In the genomic region with DNA sequence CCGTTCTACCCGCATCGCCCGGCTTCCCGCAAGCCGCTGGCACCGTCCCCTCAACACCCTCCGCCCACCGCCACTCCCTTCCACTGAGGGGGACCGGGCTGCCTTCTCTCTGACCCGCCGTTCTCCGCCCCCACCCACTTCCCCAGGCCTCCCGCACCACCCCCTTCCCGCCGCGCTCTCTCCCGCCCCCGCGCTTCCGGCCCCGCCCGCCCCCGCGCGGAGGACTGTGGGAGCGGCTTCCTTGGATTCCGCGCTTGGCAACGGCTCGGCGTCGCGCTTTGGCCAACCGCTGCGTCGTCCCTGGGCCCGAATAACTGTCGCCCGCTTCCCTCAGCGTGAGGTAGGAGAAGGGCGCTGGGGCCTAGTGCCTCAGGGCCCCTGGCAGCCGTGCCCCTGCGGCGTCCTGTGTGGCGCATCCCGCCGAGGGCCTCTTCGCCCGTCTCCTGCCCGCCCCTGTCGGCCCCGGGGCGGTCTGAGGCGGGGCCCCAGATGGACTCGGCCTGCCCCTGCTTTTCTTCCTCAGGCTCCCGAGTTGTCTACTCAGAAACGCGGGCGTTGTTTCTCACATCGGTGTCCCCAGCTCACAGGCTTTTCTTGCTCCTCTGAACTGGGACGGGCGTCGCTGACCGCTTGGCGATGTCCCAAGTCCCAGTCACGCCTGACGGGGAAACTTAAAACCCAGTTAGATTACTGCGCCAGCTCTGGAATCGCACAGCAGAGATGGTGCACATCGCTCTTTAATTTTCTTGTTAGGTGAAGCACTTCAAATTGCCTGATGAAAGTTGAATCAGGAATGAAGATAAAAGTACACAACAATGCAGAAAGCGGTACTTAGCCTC, we compare ENCODE assay signal across 1 cellular context.
TF ChIP-seq lines count a peak whose summit lies in the region.

A gene with protein sequence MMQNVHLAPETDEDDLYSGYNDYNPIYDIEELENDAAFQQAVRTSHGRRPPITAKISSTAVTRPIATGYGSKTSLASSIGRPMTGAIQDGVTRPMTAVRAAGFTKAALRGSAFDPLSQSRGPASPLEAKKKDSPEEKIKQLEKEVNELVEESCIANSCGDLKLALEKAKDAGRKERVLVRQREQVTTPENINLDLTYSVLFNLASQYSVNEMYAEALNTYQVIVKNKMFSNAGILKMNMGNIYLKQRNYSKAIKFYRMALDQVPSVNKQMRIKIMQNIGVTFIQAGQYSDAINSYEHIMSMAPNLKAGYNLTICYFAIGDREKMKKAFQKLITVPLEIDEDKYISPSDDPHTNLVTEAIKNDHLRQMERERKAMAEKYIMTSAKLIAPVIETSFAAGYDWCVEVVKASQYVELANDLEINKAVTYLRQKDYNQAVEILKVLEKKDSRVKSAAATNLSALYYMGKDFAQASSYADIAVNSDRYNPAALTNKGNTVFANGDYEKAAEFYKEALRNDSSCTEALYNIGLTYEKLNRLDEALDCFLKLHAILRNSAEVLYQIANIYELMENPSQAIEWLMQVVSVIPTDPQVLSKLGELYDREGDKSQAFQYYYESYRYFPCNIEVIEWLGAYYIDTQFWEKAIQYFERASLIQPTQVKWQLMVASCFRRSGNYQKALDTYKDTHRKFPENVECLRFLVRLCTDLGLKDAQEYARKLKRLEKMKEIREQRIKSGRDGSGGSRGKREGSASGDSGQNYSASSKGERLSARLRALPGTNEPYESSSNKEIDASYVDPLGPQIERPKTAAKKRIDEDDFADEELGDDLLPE (plus strand): TSS at position 241 of the 839 bp plus-strand sequence. CDS start 7,229 bp downstream, outside the sequence.

TF ChIP-seq in HEK293, 187 proteins besides CTCF, POLR2A, EP300 and RAD21 (continued from another document and continues in another):
- TF ChIP-seq, protein P1, sequence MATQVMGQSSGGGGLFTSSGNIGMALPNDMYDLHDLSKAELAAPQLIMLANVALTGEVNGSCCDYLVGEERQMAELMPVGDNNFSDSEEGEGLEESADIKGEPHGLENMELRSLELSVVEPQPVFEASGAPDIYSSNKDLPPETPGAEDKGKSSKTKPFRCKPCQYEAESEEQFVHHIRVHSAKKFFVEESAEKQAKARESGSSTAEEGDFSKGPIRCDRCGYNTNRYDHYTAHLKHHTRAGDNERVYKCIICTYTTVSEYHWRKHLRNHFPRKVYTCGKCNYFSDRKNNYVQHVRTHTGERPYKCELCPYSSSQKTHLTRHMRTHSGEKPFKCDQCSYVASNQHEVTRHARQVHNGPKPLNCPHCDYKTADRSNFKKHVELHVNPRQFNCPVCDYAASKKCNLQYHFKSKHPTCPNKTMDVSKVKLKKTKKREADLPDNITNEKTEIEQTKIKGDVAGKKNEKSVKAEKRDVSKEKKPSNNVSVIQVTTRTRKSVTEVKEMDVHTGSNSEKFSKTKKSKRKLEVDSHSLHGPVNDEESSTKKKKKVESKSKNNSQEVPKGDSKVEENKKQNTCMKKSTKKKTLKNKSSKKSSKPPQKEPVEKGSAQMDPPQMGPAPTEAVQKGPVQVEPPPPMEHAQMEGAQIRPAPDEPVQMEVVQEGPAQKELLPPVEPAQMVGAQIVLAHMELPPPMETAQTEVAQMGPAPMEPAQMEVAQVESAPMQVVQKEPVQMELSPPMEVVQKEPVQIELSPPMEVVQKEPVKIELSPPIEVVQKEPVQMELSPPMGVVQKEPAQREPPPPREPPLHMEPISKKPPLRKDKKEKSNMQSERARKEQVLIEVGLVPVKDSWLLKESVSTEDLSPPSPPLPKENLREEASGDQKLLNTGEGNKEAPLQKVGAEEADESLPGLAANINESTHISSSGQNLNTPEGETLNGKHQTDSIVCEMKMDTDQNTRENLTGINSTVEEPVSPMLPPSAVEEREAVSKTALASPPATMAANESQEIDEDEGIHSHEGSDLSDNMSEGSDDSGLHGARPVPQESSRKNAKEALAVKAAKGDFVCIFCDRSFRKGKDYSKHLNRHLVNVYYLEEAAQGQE (tag by site-specific recombination; IDR thresholded peaks at IDR 0.05): no peak
- TF ChIP-seq ZNF747 (tag by site-specific recombination; IDR thresholded peaks at IDR 0.05) (no peak), ZNF548 (tag by site-specific recombination; IDR thresholded peaks at IDR 0.05) (no peak), ZSCAN30 (tag by site-specific recombination; IDR thresholded peaks at IDR 0.05) (no peak), IKZF3 (tag by site-specific recombination; IDR thresholded peaks at IDR 0.05) (peak; percentile 62; the same call in 1 of the 2 replicates), BCL11A (tag by site-specific recombination; IDR thresholded peaks at IDR 0.05; ENCODE audit: low read depth) (0 out of 2 replicates have a peak, but pooled peaks have one; percentile 22), ZNF24 (tag by site-specific recombination; IDR thresholded peaks at IDR 0.05) (peak; percentile 46; the same call in 1 of the 2 replicates), WT1 (tag by site-specific recombination; IDR thresholded peaks at IDR 0.05) (no peak), ZNF23 (tag by site-specific recombination; IDR thresholded peaks at IDR 0.05; ENCODE audit: borderline replicate concordance) (no peak), ZNF311 (tag by site-specific recombination; IDR thresholded peaks at IDR 0.05; ENCODE audit: borderline replicate concordance) (no peak), ZIC2 (tag by site-specific recombination; IDR thresholded peaks at IDR 0.05) (peak; percentile 98), ZNF549 (tag by site-specific recombination; IDR thresholded peaks at IDR 0.05) (no peak), ZNF501 (tag by site-specific recombination; IDR thresholded peaks at IDR 0.05) (peak; percentile 88), ZNF16 (tag by site-specific recombination; IDR thresholded peaks at IDR 0.05; ENCODE audit: low read depth) (no peak), ZXDB (tag by site-specific recombination; IDR thresholded peaks at IDR 0.05) (peak; percentile 99), ZNF629 (tag by site-specific recombination; IDR thresholded peaks at IDR 0.05) (peak; percentile 64; the same call in 1 of the 2 replicates)
- TF ChIP-seq, protein P2, sequence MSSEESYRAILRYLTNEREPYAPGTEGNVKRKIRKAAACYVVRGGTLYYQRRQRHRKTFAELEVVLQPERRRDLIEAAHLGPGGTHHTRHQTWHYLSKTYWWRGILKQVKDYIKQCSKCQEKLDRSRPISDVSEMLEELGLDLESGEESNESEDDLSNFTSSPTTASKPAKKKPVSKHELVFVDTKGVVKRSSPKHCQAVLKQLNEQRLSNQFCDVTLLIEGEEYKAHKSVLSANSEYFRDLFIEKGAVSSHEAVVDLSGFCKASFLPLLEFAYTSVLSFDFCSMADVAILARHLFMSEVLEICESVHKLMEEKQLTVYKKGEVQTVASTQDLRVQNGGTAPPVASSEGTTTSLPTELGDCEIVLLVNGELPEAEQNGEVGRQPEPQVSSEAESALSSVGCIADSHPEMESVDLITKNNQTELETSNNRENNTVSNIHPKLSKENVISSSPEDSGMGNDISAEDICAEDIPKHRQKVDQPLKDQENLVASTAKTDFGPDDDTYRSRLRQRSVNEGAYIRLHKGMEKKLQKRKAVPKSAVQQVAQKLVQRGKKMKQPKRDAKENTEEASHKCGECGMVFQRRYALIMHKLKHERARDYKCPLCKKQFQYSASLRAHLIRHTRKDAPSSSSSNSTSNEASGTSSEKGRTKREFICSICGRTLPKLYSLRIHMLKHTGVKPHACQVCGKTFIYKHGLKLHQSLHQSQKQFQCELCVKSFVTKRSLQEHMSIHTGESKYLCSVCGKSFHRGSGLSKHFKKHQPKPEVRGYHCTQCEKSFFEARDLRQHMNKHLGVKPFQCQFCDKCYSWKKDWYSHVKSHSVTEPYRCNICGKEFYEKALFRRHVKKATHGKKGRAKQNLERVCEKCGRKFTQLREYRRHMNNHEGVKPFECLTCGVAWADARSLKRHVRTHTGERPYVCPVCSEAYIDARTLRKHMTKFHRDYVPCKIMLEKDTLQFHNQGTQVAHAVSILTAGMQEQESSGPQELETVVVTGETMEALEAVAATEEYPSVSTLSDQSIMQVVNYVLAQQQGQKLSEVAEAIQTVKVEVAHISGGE (tag by site-specific recombination; conservative IDR thresholded peaks at IDR 0.05; ENCODE audit: low read depth): peak; percentile 60; the same call in 1 of the 2 replicates
- TF ChIP-seq, protein P3, sequence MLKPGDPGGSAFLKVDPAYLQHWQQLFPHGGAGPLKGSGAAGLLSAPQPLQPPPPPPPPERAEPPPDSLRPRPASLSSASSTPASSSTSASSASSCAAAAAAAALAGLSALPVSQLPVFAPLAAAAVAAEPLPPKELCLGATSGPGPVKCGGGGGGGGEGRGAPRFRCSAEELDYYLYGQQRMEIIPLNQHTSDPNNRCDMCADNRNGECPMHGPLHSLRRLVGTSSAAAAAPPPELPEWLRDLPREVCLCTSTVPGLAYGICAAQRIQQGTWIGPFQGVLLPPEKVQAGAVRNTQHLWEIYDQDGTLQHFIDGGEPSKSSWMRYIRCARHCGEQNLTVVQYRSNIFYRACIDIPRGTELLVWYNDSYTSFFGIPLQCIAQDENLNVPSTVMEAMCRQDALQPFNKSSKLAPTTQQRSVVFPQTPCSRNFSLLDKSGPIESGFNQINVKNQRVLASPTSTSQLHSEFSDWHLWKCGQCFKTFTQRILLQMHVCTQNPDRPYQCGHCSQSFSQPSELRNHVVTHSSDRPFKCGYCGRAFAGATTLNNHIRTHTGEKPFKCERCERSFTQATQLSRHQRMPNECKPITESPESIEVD (tag by site-specific recombination; IDR thresholded peaks at IDR 0.05): no peak
- TF ChIP-seq, protein P4, sequence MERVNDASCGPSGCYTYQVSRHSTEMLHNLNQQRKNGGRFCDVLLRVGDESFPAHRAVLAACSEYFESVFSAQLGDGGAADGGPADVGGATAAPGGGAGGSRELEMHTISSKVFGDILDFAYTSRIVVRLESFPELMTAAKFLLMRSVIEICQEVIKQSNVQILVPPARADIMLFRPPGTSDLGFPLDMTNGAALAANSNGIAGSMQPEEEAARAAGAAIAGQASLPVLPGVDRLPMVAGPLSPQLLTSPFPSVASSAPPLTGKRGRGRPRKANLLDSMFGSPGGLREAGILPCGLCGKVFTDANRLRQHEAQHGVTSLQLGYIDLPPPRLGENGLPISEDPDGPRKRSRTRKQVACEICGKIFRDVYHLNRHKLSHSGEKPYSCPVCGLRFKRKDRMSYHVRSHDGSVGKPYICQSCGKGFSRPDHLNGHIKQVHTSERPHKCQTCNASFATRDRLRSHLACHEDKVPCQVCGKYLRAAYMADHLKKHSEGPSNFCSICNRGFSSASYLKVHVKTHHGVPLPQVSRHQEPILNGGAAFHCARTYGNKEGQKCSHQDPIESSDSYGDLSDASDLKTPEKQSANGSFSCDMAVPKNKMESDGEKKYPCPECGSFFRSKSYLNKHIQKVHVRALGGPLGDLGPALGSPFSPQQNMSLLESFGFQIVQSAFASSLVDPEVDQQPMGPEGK (tag by site-specific recombination; IDR thresholded peaks at IDR 0.05): peak; percentile 95
- TF ChIP-seq, protein P5, sequence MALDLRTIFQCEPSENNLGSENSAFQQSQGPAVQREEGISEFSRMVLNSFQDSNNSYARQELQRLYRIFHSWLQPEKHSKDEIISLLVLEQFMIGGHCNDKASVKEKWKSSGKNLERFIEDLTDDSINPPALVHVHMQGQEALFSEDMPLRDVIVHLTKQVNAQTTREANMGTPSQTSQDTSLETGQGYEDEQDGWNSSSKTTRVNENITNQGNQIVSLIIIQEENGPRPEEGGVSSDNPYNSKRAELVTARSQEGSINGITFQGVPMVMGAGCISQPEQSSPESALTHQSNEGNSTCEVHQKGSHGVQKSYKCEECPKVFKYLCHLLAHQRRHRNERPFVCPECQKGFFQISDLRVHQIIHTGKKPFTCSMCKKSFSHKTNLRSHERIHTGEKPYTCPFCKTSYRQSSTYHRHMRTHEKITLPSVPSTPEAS (tag by site-specific recombination; IDR thresholded peaks at IDR 0.05): no peak
- TF ChIP-seq, protein P6, sequence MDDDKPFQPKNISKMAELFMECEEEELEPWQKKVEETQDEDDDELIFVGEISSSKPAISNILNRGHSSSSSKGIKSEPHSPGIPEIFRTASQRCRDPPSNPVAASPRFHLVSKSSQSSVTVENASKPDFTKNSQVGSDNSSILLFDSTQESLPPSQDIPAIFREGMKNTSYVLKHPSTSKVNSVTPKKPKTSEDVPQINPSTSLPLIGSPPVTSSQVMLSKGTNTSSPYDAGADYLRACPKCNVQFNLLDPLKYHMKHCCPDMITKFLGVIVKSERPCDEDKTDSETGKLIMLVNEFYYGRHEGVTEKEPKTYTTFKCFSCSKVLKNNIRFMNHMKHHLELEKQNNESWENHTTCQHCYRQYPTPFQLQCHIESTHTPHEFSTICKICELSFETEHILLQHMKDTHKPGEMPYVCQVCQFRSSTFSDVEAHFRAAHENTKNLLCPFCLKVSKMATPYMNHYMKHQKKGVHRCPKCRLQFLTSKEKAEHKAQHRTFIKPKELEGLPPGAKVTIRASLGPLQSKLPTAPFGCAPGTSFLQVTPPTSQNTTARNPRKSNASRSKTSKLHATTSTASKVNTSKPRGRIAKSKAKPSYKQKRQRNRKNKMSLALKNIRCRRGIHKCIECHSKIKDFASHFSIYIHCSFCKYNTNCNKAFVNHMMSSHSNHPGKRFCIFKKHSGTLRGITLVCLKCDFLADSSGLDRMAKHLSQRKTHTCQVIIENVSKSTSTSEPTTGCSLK (tag by site-specific recombination; IDR thresholded peaks at IDR 0.05): no peak
- TF ChIP-seq, protein P7, sequence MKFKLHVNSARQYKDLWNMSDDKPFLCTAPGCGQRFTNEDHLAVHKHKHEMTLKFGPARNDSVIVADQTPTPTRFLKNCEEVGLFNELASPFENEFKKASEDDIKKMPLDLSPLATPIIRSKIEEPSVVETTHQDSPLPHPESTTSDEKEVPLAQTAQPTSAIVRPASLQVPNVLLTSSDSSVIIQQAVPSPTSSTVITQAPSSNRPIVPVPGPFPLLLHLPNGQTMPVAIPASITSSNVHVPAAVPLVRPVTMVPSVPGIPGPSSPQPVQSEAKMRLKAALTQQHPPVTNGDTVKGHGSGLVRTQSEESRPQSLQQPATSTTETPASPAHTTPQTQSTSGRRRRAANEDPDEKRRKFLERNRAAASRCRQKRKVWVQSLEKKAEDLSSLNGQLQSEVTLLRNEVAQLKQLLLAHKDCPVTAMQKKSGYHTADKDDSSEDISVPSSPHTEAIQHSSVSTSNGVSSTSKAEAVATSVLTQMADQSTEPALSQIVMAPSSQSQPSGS (tag by site-specific recombination; IDR thresholded peaks at IDR 0.05; ENCODE audit: low read depth): no peak
- TF ChIP-seq, protein P8, sequence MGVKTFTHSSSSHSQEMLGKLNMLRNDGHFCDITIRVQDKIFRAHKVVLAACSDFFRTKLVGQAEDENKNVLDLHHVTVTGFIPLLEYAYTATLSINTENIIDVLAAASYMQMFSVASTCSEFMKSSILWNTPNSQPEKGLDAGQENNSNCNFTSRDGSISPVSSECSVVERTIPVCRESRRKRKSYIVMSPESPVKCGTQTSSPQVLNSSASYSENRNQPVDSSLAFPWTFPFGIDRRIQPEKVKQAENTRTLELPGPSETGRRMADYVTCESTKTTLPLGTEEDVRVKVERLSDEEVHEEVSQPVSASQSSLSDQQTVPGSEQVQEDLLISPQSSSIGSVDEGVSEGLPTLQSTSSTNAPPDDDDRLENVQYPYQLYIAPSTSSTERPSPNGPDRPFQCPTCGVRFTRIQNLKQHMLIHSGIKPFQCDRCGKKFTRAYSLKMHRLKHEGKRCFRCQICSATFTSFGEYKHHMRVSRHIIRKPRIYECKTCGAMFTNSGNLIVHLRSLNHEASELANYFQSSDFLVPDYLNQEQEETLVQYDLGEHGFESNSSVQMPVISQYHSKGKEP (tag by site-specific recombination; IDR thresholded peaks at IDR 0.05): no peak
